In genomic region chr11:95849087-95849825, GRCh38 we compare ENCODE assay signal across 9 cellular contexts. TPM values are rescaled to one million over a fixed set of nuclear protein-coding genes. Genes with fewer than 3 reads are reported as not detected.
DNase-seq lines count a peak whose midpoint lies in the region; ATAC-seq and TF ChIP-seq lines count a peak whose summit lies in the region.
"Had no signal": no experiment of that assay in that cellular context is flagged by ENCODE, and none has a peak within 500 bp of the region (broad histone marks: within the 10 kb centered on the region; RNA-seq: fewer than 3 reads in every experiment).

No MANE protein-coding gene starts in this region.

- H3K27ac ChIP-seq in ascending aorta: peak overlapping the region in 1 of 2 donors; percentile 33
- H3K27ac ChIP-seq: epithelial cell of prostate had no signal

- DNase-seq in activated gamma-delta T cell treated with Interleukin-2 at 50 U/mL for 16 hours (peak; percentile 6), activated gamma-delta T cell (lab: John Stamatoyannopoulos, UW) (no peak), NOMO-1 treated with dmso at 0.1 percent for 144 hours (lab: John Stamatoyannopoulos, UW; ENCODE audit: unreplicated experiment) (peak; percentile 31), ascending aorta (ENCODE audit: low spot score in 2 of 2) (peak in 1 of 2 donors; percentile 69), hippocampal formation (lab: John Stamatoyannopoulos, UW) (peak; percentile 24 to 68)
- peak; percentile 27 for DNase-seq in stimulated activated CD4-positive, alpha-beta T cell treated with anti-CD3 and anti-CD28 coated beads, Interleukin-15, amount 100 ng/mL, for 24 hours

- no peaks in the 10 kb centered on the region for H3K9me3 ChIP-seq in ascending aorta

- no peak overlapping the region for H3K4me3 ChIP-seq in ascending aorta

- H3K27me3 ChIP-seq in ascending aorta: no peaks in the 10 kb centered on the region

- intact Hi-C loops in ascending aorta (cut with DNase I): loop anchor here (1.0 kb wide), 1 partner anchor 494 kb away; the partner anchor contains the start of gene MAML2

- ATAC-seq in HG02798 (IDR thresholded peaks at IDR 0.05; ENCODE audit: poor library complexity, unreplicated experiment): peak; percentile 59
- ATAC-seq in HG03457 (IDR thresholded peaks at IDR 0.05; ENCODE audit: unreplicated experiment): no peak

- TF ChIP-seq CTCF in ascending aorta (IDR thresholded peaks at IDR 0.05): peak; percentile 39 to 66 (median 55)

- peaks cover 0 to 4% of the 10 kb centered on the region in 2 donors for H3K4me1 ChIP-seq in ascending aorta

- peaks cover 0 to 44% of the 10 kb centered on the region in 2 donors for H3K36me3 ChIP-seq in ascending aorta

RNA-seq across cellular contexts. Expression of gene CEP57, which starts 59.0 kb away (rescaled TPM):
- total RNA-seq in ascending aorta: 5.4 TPM

RNA-seq across cellular contexts. Expression of gene FAM76B, which starts 59.7 kb away (rescaled TPM):
- total RNA-seq in ascending aorta: 6.5 TPM
